In the genomic region with DNA sequence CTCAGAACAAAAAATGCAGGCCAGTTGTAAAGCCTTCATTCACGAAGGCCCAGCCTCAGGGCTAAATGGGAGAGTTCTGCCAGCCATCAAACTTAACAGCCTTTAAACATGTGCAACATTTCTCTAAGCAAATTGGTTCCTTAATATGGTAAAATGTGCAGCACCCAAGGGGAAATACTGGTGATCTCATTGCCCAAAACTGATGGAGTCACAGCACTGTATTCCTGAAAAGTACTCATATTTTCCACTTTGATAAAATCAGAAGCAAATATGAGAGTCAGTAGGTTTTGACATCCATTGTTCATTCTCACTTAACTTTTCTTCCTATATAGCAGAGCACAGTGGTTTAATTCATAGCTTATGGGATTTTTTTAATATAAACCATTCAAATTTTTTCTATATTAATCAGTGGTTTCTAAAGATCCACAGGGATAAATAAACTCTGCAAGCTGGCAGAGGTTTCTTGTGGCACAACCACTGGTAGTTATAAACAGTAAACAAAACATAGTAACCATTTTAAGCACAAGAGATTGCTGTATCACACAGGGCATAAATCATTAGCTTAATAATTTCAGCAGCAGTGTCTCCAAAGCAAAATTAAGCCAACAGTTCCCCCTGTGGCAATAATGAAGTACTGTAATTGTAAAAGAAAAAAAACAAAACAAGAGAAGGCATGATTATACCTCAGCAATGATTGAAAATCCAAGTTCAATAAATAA, we compare ENCODE assay signal across 8 cellular contexts.
DNase-seq lines count a peak whose midpoint lies in the region; ATAC-seq, FAIRE-seq and TF ChIP-seq lines count a peak whose summit lies in the region.

No MANE protein-coding gene starts in this region.

- H3K4me3 ChIP-seq in esophagus squamous epithelium = no peak overlapping the region
- H3K4me3 ChIP-seq in small intestine (ENCODE audit: low read depth in 1 of 2, low read length in 2 of 2) = no peak overlapping the region

- TF ChIP-seq POLR2A in esophagus squamous epithelium (IDR thresholded peaks at IDR 0.05) = no peak

- peaks cover 0 to 6% (median 0%) of the 10 kb centered on the region in 3 donors for H3K4me1 ChIP-seq in esophagus squamous epithelium
- H3K4me1 ChIP-seq in small intestine (ENCODE audit: control insufficient read depth in 2 of 2, insufficient read depth in 1 of 2, low read depth in 1 of 2, low read length in 1 of 2) = no peaks in the 10 kb centered on the region

- ATAC-seq in GM19328 (IDR thresholded peaks at IDR 0.05; ENCODE audit: unreplicated experiment) = no peak

- H3K36me3 ChIP-seq in esophagus squamous epithelium = no peaks in the 10 kb centered on the region
- no peaks in the 10 kb centered on the region for H3K36me3 ChIP-seq in small intestine (ENCODE audit: control insufficient read depth in 2 of 2, insufficient read depth in 2 of 2, low read length in 2 of 2)

- peak in 5 of 6 experiments; percentile 13 to 60 (median 45) for TF ChIP-seq CTCF in esophagus squamous epithelium (IDR thresholded peaks at IDR 0.05)

- intact Hi-C loops in esophagus squamous epithelium (cut with DNase I) = loop anchor here (10.0 kb wide), 1 partner anchor 722 kb away; a partner anchor contains a TSS

- H3K27me3 ChIP-seq in esophagus squamous epithelium (no peaks in the 10 kb centered on the region), small intestine (ENCODE audit: control insufficient read depth in 2 of 2, insufficient read depth in 2 of 2, low read length in 2 of 2) (no peaks in the 10 kb centered on the region)

- H3K9me3 ChIP-seq in esophagus squamous epithelium (no peaks in the 10 kb centered on the region), small intestine (ENCODE audit: control insufficient read depth, low read depth) (no peaks in the 10 kb centered on the region)

- no peak for FAIRE-seq in small intestine (lab: Jason Lieb, UNC)

- DNase-seq in NCI-H2171 treated with DMSO at 0.1 percent for 48 hours (lab: John Stamatoyannopoulos, UW) = peak; percentile 3
- no peak for DNase-seq in NCI-H2171 (lab: John Stamatoyannopoulos, UW)
- DNase-seq in NCI-H1417 treated with DMSO at 0.1 percent for 48 hours (lab: John Stamatoyannopoulos, UW) = peak; percentile 6
- no peak for DNase-seq in esophagus squamous epithelium (lab: John Stamatoyannopoulos, UW)
- peak; percentile 19 for DNase-seq in pons (ENCODE audit: low spot score)
- DNase-seq in small intestine = no peak
- DNase-seq in activated CD4-positive, CD25-positive, alpha-beta regulatory T cell treated with anti-CD3 and anti-CD28 coated beads, Interleukin-2, amount 50 U/mL, for 72 hours = no peak

- WGBS in esophagus squamous epithelium, 2 donors = 23 to 32% methylated on average over 1 of the region's 1 CpG
- WGBS in small intestine, 3 donors = 64 to 70% (median 68%) methylated on average over 1 of the region's 1 CpG

- H3K27ac ChIP-seq in esophagus squamous epithelium (no peak overlapping the region), small intestine (ENCODE audit: low read depth in 1 of 2, low read length in 1 of 2) (no peak overlapping the region)

Comparison
In these comparisons a context has a peak if more than half of its experiments do, and no peak if none do; other contexts are left out.
1. DNase-seq: peak in NCI-H2171 treated with DMSO at 0.1 percent for 48 hours (single experiment), NCI-H1417 treated with DMSO at 0.1 percent for 48 hours (single experiment) and pons (single experiment); none in NCI-H2171 (single experiment), esophagus squamous epithelium (single experiment), small intestine (single experiment) and activated CD4-positive, CD25-positive, alpha-beta regulatory T cell treated with anti-CD3 and anti-CD28 coated beads, Interleukin-2, amount 50 U/mL, for 72 hours (single experiment).